ENCODE assay signal across 16 cellular contexts in genomic region chr7:135188298-135188984, GRCh38. TPM values are rescaled to one million over a fixed set of nuclear protein-coding genes. Genes with fewer than 3 reads are reported as not detected.
DNase-seq lines count a peak whose midpoint lies in the region; ATAC-seq and TF ChIP-seq lines count a peak whose summit lies in the region.
"Had no signal": no experiment of that assay in that cellular context is flagged by ENCODE, and none has a peak within 500 bp of the region (broad histone marks: within the 10 kb centered on the region; RNA-seq: fewer than 3 reads in every experiment).

No MANE protein-coding gene starts in this region.

- ATAC-seq in GM21825 (IDR thresholded peaks at IDR 0.05; ENCODE audit: unreplicated experiment) (peak; percentile 42), HG02973 (IDR thresholded peaks at IDR 0.05; ENCODE audit: unreplicated experiment) (no peak)
- ATAC-seq: A549 had no signal

- peak; percentile 58 for DNase-seq in activated effector memory CD4-positive, alpha-beta T cell treated with anti-CD3 and anti-CD28 coated beads, Interleukin-2, amount 50 U/mL, for 16 hours
- DNase-seq in activated effector memory CD4-positive, alpha-beta T cell treated with Interleukin-2 at 50 U/mL for 16 hours: no peak
- DNase-seq in HPDE6-E6E7 (ENCODE audit: extremely low spot score): peak; percentile 69
- peak; percentile 59 for DNase-seq in spleen
- no peak for DNase-seq in substantia nigra (lab: John Stamatoyannopoulos, UW)
- DNase-seq in T-helper 2 cell: no peak
- DNase-seq: activated CD4-positive, alpha-beta T cell treated with anti-CD3 and anti-CD28 coated beads, Interleukin-2, amount 10 ng/mL, durations not matched to agents 24 days and 14 days; DMS79; NCI-H1048; NCI-H69; sigmoid colon; SK-N-SH; uterus had no signal

- no peaks in the 10 kb centered on the region for H3K27me3 ChIP-seq in spleen (replicated peaks in 1 of 7)
- H3K27me3 ChIP-seq: sigmoid colon, uterus had no signal

- peaks cover 0 to 14% (median 3%) of the 10 kb centered on the region in 8 donors for H3K9me3 ChIP-seq in spleen
- H3K9me3 ChIP-seq: A549, sigmoid colon, SK-N-SH, uterus had no signal

- WGBS in spleen, 5 donors: 90 to 98% (median 93%) methylated on average over 12 of the region's 12 CpGs

- H3K4me3 ChIP-seq in spleen: no peak overlapping the region
- H3K4me3 ChIP-seq: A549, sigmoid colon, uterus had no signal

- TF ChIP-seq CTCF in spleen (IDR thresholded peaks at IDR 0.05 in 8 of 11, conservative IDR thresholded peaks at IDR 0.05 in 3 of 11): no peak

- H3K4me1 ChIP-seq in spleen: no peaks in the 10 kb centered on the region
- H3K4me1 ChIP-seq: A549, sigmoid colon, uterus had no signal

- intact Hi-C loops in spleen (cut with DNase I; ENCODE audit: low total_unique reads): no loop called here

- no peak for TF ChIP-seq POLR2A in spleen (IDR thresholded peaks at IDR 0.05)

- H3K27ac ChIP-seq in spleen: no peak overlapping the region
- H3K27ac ChIP-seq in substantia nigra (ENCODE audit: low read depth, low read length, poor library complexity, severe bottlenecking): no peak overlapping the region
- H3K27ac ChIP-seq: A549, uterus had no signal

- peaks cover 0 to 100% (median 80%) of the 10 kb centered on the region in 6 donors for H3K36me3 ChIP-seq in spleen
- H3K36me3 ChIP-seq: uterus had no signal

RNA-seq across cellular contexts. Expression of gene CYREN, which starts 17.9 kb away (rescaled TPM):
- total RNA-seq in spleen: 10 to 100 TPM; 37.8 to 55.0 (median 48.2) TPM
- polyA plus RNA-seq in spleen: 10 to 100 TPM; 21.2 to 36.8 (median 23.5) TPM

RNA-seq across cellular contexts. Expression of gene WDR91, which starts 22.9 kb away (rescaled TPM):
- total RNA-seq in spleen: 10 to 100 TPM; 15.1 to 31.3 (median 23.8) TPM
- 10 to 100 TPM in 2 of 3 donors, 1 to 10 TPM in 1; 6.9 to 12.2 (median 11.4) TPM for polyA plus RNA-seq in spleen

RNA-seq across cellular contexts. Expression of gene TMEM140, which starts 40.6 kb away (rescaled TPM):
- total RNA-seq in spleen: 10 to 100 TPM; 40.3 to 76.1 (median 45.4) TPM
- polyA plus RNA-seq in spleen: 10 to 100 TPM in 2 of 3 donors, 1 to 10 TPM in 1; 7.0 to 16.6 (median 16.3) TPM

RNA-seq across cellular contexts. Expression of gene STRA8, which starts 45.2 kb away (rescaled TPM):
- not detected for total RNA-seq in spleen
- polyA plus RNA-seq in spleen: not detected
- total RNA-seq: activated CD4-positive, alpha-beta T cell treated with anti-CD3 and anti-CD28 coated beads, Interleukin-2, amount 10 ng/mL, durations not matched to agents 24 days and 14 days; sigmoid colon; uterus had no signal
- polyA plus RNA-seq: A549, sigmoid colon, SK-N-SH had no signal

Comparison
In these comparisons a context has a peak if more than half of its experiments do, and no peak if none do; other contexts are left out.
1. DNase-seq: peak in activated effector memory CD4-positive, alpha-beta T cell treated with anti-CD3 and anti-CD28 coated beads, Interleukin-2, amount 50 U/mL, for 16 hours (single experiment), HPDE6-E6E7 (single experiment) and spleen (single experiment); none in activated effector memory CD4-positive, alpha-beta T cell treated with Interleukin-2 at 50 U/mL for 16 hours (single experiment), substantia nigra (0 of 49) and T-helper 2 cell (0 of 5).